19 cellular contexts compared by ENCODE assay signal in genomic region chr10:103762166-103762565, GRCh38.
DNase-seq lines count a peak whose midpoint lies in the region; ATAC-seq, FAIRE-seq and TF ChIP-seq lines count a peak whose summit lies in the region.
"Had no signal": no experiment of that assay in that cellular context is flagged by ENCODE, and none has a peak within 500 bp of the region (broad histone marks: within the 10 kb centered on the region; RNA-seq: fewer than 3 reads in every experiment).

No MANE protein-coding gene starts in this region.

- no peak for FAIRE-seq in GM12891 (lab: Jason Lieb, UNC)
- FAIRE-seq: GM12892, GM18507, GM19239 had no signal

- no peak for DNase-seq in right atrium auricular region (ENCODE audit: low spot score)
- no peak for DNase-seq in Right ventricle myocardium inferior (ENCODE audit: missing footprints)
- no peak for DNase-seq in epithelial cell of prostate (ENCODE audit: low read depth, low spot score)
- DNase-seq in GM12891 (ENCODE audit: insufficient read length, low spot score): no peak
- DNase-seq in SHP77 (lab: John Stamatoyannopoulos, UW): no peak
- no peak for DNase-seq in activated CD4-positive, alpha-beta T cell treated with anti-CD3 and anti-CD28 coated beads, Interleukin-2, amount 50 U/mL, for 48 hours
- DNase-seq: CD8-positive, alpha-beta T cell; GOT3; Karpas-422; NCI-H1694; NCI-H2081; NCI-H446; NCI-H526; SIG-M5 had no signal

- H3K27ac ChIP-seq in right atrium auricular region (peak overlapping the region; percentile 14 to 20), epithelial cell of prostate (peak overlapping the region; percentile 98), skeletal muscle tissue (ENCODE audit: low read depth, low read length) (peak overlapping the region; percentile 65)

- no peak for ATAC-seq in Right ventricle myocardium inferior
- ATAC-seq: CD8-positive, alpha-beta T cell had no signal

- H4K20me1 ChIP-seq in Loucy (ENCODE audit: insufficient read depth, low read length, poor library complexity, severe bottlenecking): no peaks in the 10 kb centered on the region

- intact Hi-C loops in Right ventricle myocardium inferior (cut with DNase I): no loop called here

- H3K4me2 ChIP-seq in Loucy (ENCODE audit: low read depth, low read length, poor library complexity, severe bottlenecking): no peak overlapping the region

- no peaks in the 10 kb centered on the region for H3K36me3 ChIP-seq in right atrium auricular region
- peaks cover 9% of the 10 kb centered on the region; the same call in 1 of the 2 replicates for H3K36me3 ChIP-seq in Loucy (ENCODE audit: insufficient read depth, low read length)
- peaks cover 0 to 11% (median 2%) of the 10 kb centered on the region in 3 donors for H3K36me3 ChIP-seq in skeletal muscle tissue (ENCODE audit: control insufficient read depth in 3 of 3, insufficient read depth in 3 of 3, low read length in 3 of 3)

- H3K9me3 ChIP-seq in right atrium auricular region (no peaks in the 10 kb centered on the region), Loucy (ENCODE audit: insufficient read depth, low read depth, low read length) (no peaks in the 10 kb centered on the region), skeletal muscle tissue (ENCODE audit: control insufficient read depth in 3 of 3, low read length in 3 of 3) (no peaks in the 10 kb centered on the region)

- H2AFZ ChIP-seq in Loucy (ENCODE audit: low read length): no peak overlapping the region

- no peaks in the 10 kb centered on the region for H3K9me2 ChIP-seq in Loucy (replicated peaks; ENCODE audit: low read depth, low read length)

- H3F3A ChIP-seq in Loucy (ENCODE audit: low read depth): 0 out of 2 replicates have a peak, but pooled peaks cover 5% of the 10 kb centered on the region

- H3K79me2 ChIP-seq in Loucy (ENCODE audit: insufficient read depth, low read length): no peaks in the 10 kb centered on the region

- H3K27me3 ChIP-seq in right atrium auricular region (no peaks in the 10 kb centered on the region), Loucy (ENCODE audit: insufficient read depth, low read length, poor library complexity, severe bottlenecking) (no peaks in the 10 kb centered on the region), skeletal muscle tissue (ENCODE audit: control insufficient read depth in 3 of 3, insufficient read depth in 3 of 3, low read length in 3 of 3) (no peaks in the 10 kb centered on the region)

- H3K4me3 ChIP-seq in right atrium auricular region: no peak overlapping the region
- H3K4me3 ChIP-seq in Loucy (ENCODE audit: low read length, poor library complexity, severe bottlenecking): no peak overlapping the region
- H3K4me3 ChIP-seq in skeletal muscle tissue (ENCODE audit: low read length in 3 of 3): no peak overlapping the region

- peaks cover 0 to 82% of the 10 kb centered on the region in 2 donors for H3K4me1 ChIP-seq in right atrium auricular region
- peaks cover 43% of the 10 kb centered on the region for H3K4me1 ChIP-seq in Loucy (ENCODE audit: insufficient read depth, low read length, poor library complexity, severe bottlenecking)
- H3K4me1 ChIP-seq in skeletal muscle tissue (ENCODE audit: control insufficient read depth in 3 of 3, insufficient read depth in 3 of 3, low read length in 3 of 3): peaks cover 79 to 96% (median 83%) of the 10 kb centered on the region in 3 donors

- no peak for TF ChIP-seq CTCF in right atrium auricular region (IDR thresholded peaks at IDR 0.05)
- no peak for TF ChIP-seq CTCF in Loucy (conservative IDR thresholded peaks at IDR 0.05; ENCODE audit: low read length)

- TF ChIP-seq POLR2A in GM12891 (IDR thresholded peaks at IDR 0.05; ENCODE audit: low read depth, low read length): no peak

- H3K9ac ChIP-seq in Loucy (ENCODE audit: low read depth, low read length, poor library complexity, severe bottlenecking): peak overlapping the region; percentile 67
- peak overlapping the region in 1 of 3 donors; percentile 66 for H3K9ac ChIP-seq in skeletal muscle tissue (ENCODE audit: low read depth in 1 of 3, low read length in 3 of 3)

TF ChIP-seq in GM12891, 5 proteins besides CTCF, POLR2A, EP300 and RAD21:
- no peak for TF ChIP-seq PAX5 (IDR thresholded peaks at IDR 0.05; ENCODE audit: insufficient read depth, low read length, severe bottlenecking)
- no peak for TF ChIP-seq POU2F2 (IDR thresholded peaks at IDR 0.05; ENCODE audit: low read depth, low read length)
- no peak for TF ChIP-seq SPI1 (IDR thresholded peaks at IDR 0.05; ENCODE audit: low read depth, low read length)
- no peak for TF ChIP-seq TAF1 (IDR thresholded peaks at IDR 0.05; ENCODE audit: low read depth, low read length)
- TF ChIP-seq POLR2AphosphoS5 (IDR thresholded peaks at IDR 0.05; ENCODE audit: low read depth, low read length): no peak
TF ChIP-seq in GM12891: peak in this region for 0.

Comparison
In these comparisons a context has a peak if more than half of its experiments do, and no peak if none do; other contexts are left out.
1. H3K27ac ChIP-seq: peak in every context shown above with its lines; median percentile 98 in epithelial cell of prostate; 65 in skeletal muscle tissue; 17 in right atrium auricular region.